10 cellular contexts compared by ENCODE assay signal in genomic region chr16:1962161-1963153, GRCh38. TPM values are rescaled to one million over a fixed set of nuclear protein-coding genes. Genes with fewer than 3 reads are reported as not detected.
DNase-seq lines count a peak whose midpoint lies in the region; ATAC-seq, FAIRE-seq and TF ChIP-seq lines count a peak whose summit lies in the region.
"Not testable (repeated sequence)": the region's sequence is repeated elsewhere in the genome, so short reads cannot be mapped to it uniquely, and the experiment has no call there.
"Had no signal": no experiment of that assay in that cellular context is flagged by ENCODE, and none has a peak within 500 bp of the region (broad histone marks: within the 10 kb centered on the region; RNA-seq: fewer than 3 reads in every experiment).

No MANE protein-coding gene starts in this region.

- peaks cover 48% of the 10 kb centered on the region for H3K4me1 ChIP-seq in BLaER1
- H3K4me1 ChIP-seq in pancreas, result peaks cover 0 to 25% (median 20%) of the 10 kb centered on the region in 3 donors

- H3K4me2 ChIP-seq in BLaER1, result peak overlapping the region; percentile 88

- H3K9ac ChIP-seq in BLaER1, result peak overlapping the region; percentile 97

- in situ Hi-C loops in astrocyte of the cerebellum (cut with HindIII; ENCODE audit: low sequenced_read_pairs), result not testable (repeated sequence)

- peak overlapping the region; percentile 96; the same call in 1 of the 2 replicates for H3K27ac ChIP-seq in BLaER1
- H3K27ac ChIP-seq in HL-60 (replicated peaks), result peak overlapping the region; percentile 94
- peak overlapping the region; percentile 84 for H3K27ac ChIP-seq in VCaP
- H3K27ac ChIP-seq in pancreas, result not testable (repeated sequence)

- peak overlapping the region; percentile 90 for H3K4me3 ChIP-seq in BLaER1
- peak overlapping the region; percentile 91 for H3K4me3 ChIP-seq in HL-60 (replicated peaks; ENCODE audit: insufficient read depth, low read length)
- H3K4me3 ChIP-seq in astrocyte of the cerebellum (ENCODE audit: low read depth, low read length), result peak overlapping the region; percentile 98
- peak overlapping the region; percentile 13 to 99 for H3K4me3 ChIP-seq in foreskin fibroblast (ENCODE audit: low read depth in 1 of 2, low read length in 2 of 2)
- peak overlapping the region in 3 of 4 donors; percentile 80 to 96 (median 95) for H3K4me3 ChIP-seq in pancreas

- 81 to 82% methylated on average over 33 to 37 of the region's 37 CpGs for WGBS in pancreas, 2 donors

- H3K9me3 ChIP-seq in BLaER1, pancreas: not testable (repeated sequence)

- peaks cover 44% of the 10 kb centered on the region for H4K20me1 ChIP-seq in BLaER1

- intact Hi-C loops in pancreas (cut with DNase I), result not testable (repeated sequence)

- H3K27me3 ChIP-seq in BLaER1; HL-60 (ENCODE audit: insufficient read depth, poor library complexity, severe bottlenecking); pancreas: not testable (repeated sequence)

- FAIRE-seq in pancreas (lab: Jason Lieb, UNC), result not testable (repeated sequence)

- DNase-seq in HL-60 (ENCODE audit: low read depth in 1 of 2, low spot score in 1 of 2); astrocyte of the cerebellum (ENCODE audit: low read depth); foreskin fibroblast: not testable (repeated sequence)
- DNase-seq in pancreas, result peak in 2 of 6 donors; percentile 44 to 77

- peaks cover 40% of the 10 kb centered on the region for H3K36me3 ChIP-seq in BLaER1
- H3K36me3 ChIP-seq in pancreas, result peaks cover 0 to 20% (median 10%) of the 10 kb centered on the region in 3 donors

- TF ChIP-seq CTCF in HL-60 (IDR thresholded peaks at IDR 0.05; ENCODE audit: insufficient read depth, low read length); VCaP (conservative IDR thresholded peaks at IDR 0.05); astrocyte of the cerebellum (IDR thresholded peaks at IDR 0.05; ENCODE audit: low read depth, low read length, missing control alignments); foreskin fibroblast (IDR thresholded peaks at IDR 0.05; ENCODE audit: low read depth, low read length); pancreas (IDR thresholded peaks at IDR 0.05): not testable (repeated sequence)

- not testable (repeated sequence) for ATAC-seq in pancreas

RNA-seq across cellular contexts. Expression of gene RPS2, which starts 2.2 kb away (rescaled TPM):
- total RNA-seq in pancreas, result 1,000 to 10,000 TPM; 1,316 to 3,013 (median 1,806) TPM
- polyA plus RNA-seq in pancreas, result 1,000 to 10,000 TPM; 1,574 to 3,219 TPM

RNA-seq across cellular contexts. Expression of gene NDUFB10, which starts 3.1 kb away (rescaled TPM):
- 10 to 100 TPM; 54.0 to 72.1 (median 58.7) TPM for total RNA-seq in pancreas
- polyA plus RNA-seq in pancreas, result 100 to 1,000 TPM in 1 of 2 donors, 10 to 100 TPM in 1; 84.2 to 108 TPM

RNA-seq across cellular contexts. Expression of gene RNF151, which starts 4.2 kb away (rescaled TPM):
- total RNA-seq in pancreas, result not detected
- polyA plus RNA-seq in pancreas, result under 1 TPM; 0.12 to 0.61 TPM
- total RNA-seq: activated CD8-positive, alpha-beta memory T cell treated with anti-CD3 and anti-CD28 coated beads for 36 hours; HT1080; left ventricle myocardium inferior had no signal

RNA-seq across cellular contexts. Expression of gene RPL3L, which starts 8.0 kb away (rescaled TPM):
- total RNA-seq in pancreas, result 10 to 100 TPM in 3 of 6 donors, under 1 TPM in 2, not detected in 1; 0.09 to 35.3 (median 11.0) TPM
- 10 to 100 TPM in 1 of 2 donors, under 1 TPM in 1; 0.05 to 11.3 TPM for polyA plus RNA-seq in pancreas
- total RNA-seq: HT1080, upper lobe of left lung had no signal

RNA-seq across cellular contexts. Expression of gene TBL3, which starts 9.4 kb away (rescaled TPM):
- 10 to 100 TPM; 14.7 to 23.5 (median 19.4) TPM for total RNA-seq in pancreas
- polyA plus RNA-seq in pancreas, result 10 to 100 TPM; 55.8 to 63.7 TPM
